In genomic region chr4:76950846-76951321, GRCh38 we compare ENCODE assay signal across 8 cellular contexts. TPM values are rescaled to one million over a fixed set of nuclear protein-coding genes. Genes with fewer than 3 reads are reported as not detected.
DNase-seq lines count a peak whose midpoint lies in the region; ATAC-seq, FAIRE-seq and TF ChIP-seq lines count a peak whose summit lies in the region.

No MANE protein-coding gene starts in this region.

- H3K4me1 ChIP-seq in CD8-positive, alpha-beta memory T cell (ENCODE audit: insufficient read depth, low read length) = peaks cover 6% of the 10 kb centered on the region
- H3K4me1 ChIP-seq in HEK293 (ENCODE audit: control insufficient read depth, insufficient read depth, low read length) = no peaks in the 10 kb centered on the region
- H3K4me1 ChIP-seq in endodermal cell (ENCODE audit: control insufficient read depth, insufficient read depth, low read length) = peaks cover 5% of the 10 kb centered on the region
- H3K4me1 ChIP-seq in mononuclear cell (ENCODE audit: insufficient read depth, low read length) = peaks cover 22% of the 10 kb centered on the region

- H3K4me2 ChIP-seq in SU-DHL-6 (ENCODE audit: low read depth, low read length, poor library complexity, severe bottlenecking) = peak overlapping the region; percentile 89

- peak overlapping the region; percentile 86 to 98 (median 91) for H3K4me3 Mint-ChIP-seq in CD8-positive, alpha-beta memory T cell
- peak overlapping the region; percentile 88 for H3K4me3 Mint-ChIP-seq in endodermal cell

- H3K4me3 ChIP-seq in CD8-positive, alpha-beta memory T cell (ENCODE audit: low read length) = peak overlapping the region; percentile 85
- H3K4me3 ChIP-seq in HEK293 (ENCODE audit: low read depth, low read length) = peak overlapping the region; percentile 71
- peak overlapping the region; percentile 75 for H3K4me3 ChIP-seq in SU-DHL-6 (ENCODE audit: insufficient read depth, low read length, poor library complexity, severe bottlenecking)
- H3K4me3 ChIP-seq in endodermal cell (ENCODE audit: low read length) = peak overlapping the region; percentile 88
- H3K4me3 ChIP-seq in mononuclear cell (ENCODE audit: low read length) = peak overlapping the region; percentile 62

- H3K27ac ChIP-seq in CD8-positive, alpha-beta memory T cell (ENCODE audit: low read depth, low read length) = peak overlapping the region; percentile 73
- H3K27ac ChIP-seq in HEK293 (ENCODE audit: extremely low read depth, low read depth, low read length) (peak overlapping the region; percentile 68; the same call in 1 of the 2 replicates), SU-DHL-6 (ENCODE audit: low read depth, low read length) (no peak overlapping the region), endodermal cell (ENCODE audit: low read depth, low read length) (peak overlapping the region; percentile 85)

- no peaks in the 10 kb centered on the region; the same call in 1 of the 2 replicates for H4K20me1 ChIP-seq in SU-DHL-6 (ENCODE audit: low read depth, low read length)

- ATAC-seq in HG03045 (IDR thresholded peaks at IDR 0.05; ENCODE audit: unreplicated experiment) = no peak
- ATAC-seq in GM19035 (IDR thresholded peaks at IDR 0.05; ENCODE audit: unreplicated experiment) = no peak

- H3F3A ChIP-seq in SU-DHL-6 (ENCODE audit: insufficient read depth) = no peaks in the 10 kb centered on the region

- peaks cover 53% of the 10 kb centered on the region for H3K79me2 ChIP-seq in SU-DHL-6 (ENCODE audit: insufficient read depth, low read length)

- TF ChIP-seq CTCF in HEK293 (tag by site-specific recombination; IDR thresholded peaks at IDR 0.05) (no peak), SU-DHL-6 (IDR thresholded peaks at IDR 0.05; ENCODE audit: insufficient read depth, low read length, poor library complexity, severe bottlenecking) (no peak), endodermal cell (conservative IDR thresholded peaks at IDR 0.05) (no peak)

- no peaks in the 10 kb centered on the region for H3K9me2 ChIP-seq in SU-DHL-6 (replicated peaks; ENCODE audit: insufficient read depth, low read length)

- H3K27me3 Mint-ChIP-seq in CD8-positive, alpha-beta memory T cell = no peaks in the 10 kb centered on the region
- H3K27me3 Mint-ChIP-seq in endodermal cell (ENCODE audit: insufficient read depth) = peaks cover 10% of the 10 kb centered on the region

- peak in 2 of 5 donors; percentile 7 to 46 for DNase-seq in CD8-positive, alpha-beta memory T cell
- DNase-seq in endodermal cell (no peak), urothelium cell line (ENCODE audit: low spot score) (peak; percentile 40)

- POLR2A ChIA-PET in CD8-positive, alpha-beta memory T cell (lab: Charles Lee) = interaction anchor here (1.9 kb wide), 1 partner anchor 43 kb away, joined by 6 read pairs; no protein-coding TSS in a partner anchor
- POLR2A ChIA-PET in HEK293 (lab: Yijun Ruan, JAX) = interaction anchor here (0.8 kb wide), 1 partner anchor 504 kb away, joined by 3 read pairs; no protein-coding TSS in a partner anchor

- H3K9ac ChIP-seq in SU-DHL-6 (ENCODE audit: low read length) (peak overlapping the region; percentile 75), endodermal cell (ENCODE audit: extremely low read depth, low read length, poor library complexity, severe bottlenecking) (peak overlapping the region; percentile 75)

- peak overlapping the region in 7 of 8 donors; percentile 14 to 89 (median 70) for H3K27ac Mint-ChIP-seq in CD8-positive, alpha-beta memory T cell
- H3K27ac Mint-ChIP-seq in endodermal cell = peak overlapping the region; percentile 76

- no peaks in the 10 kb centered on the region for H3K36me3 ChIP-seq in CD8-positive, alpha-beta memory T cell (ENCODE audit: insufficient read depth, low read length)
- no peaks in the 10 kb centered on the region; a peak in 1 of 3 replicates for H3K36me3 ChIP-seq in HEK293 (ENCODE audit: control insufficient read depth in 2 of 2, insufficient read depth in 1 of 2, low read length in 2 of 2)
- H3K36me3 ChIP-seq in SU-DHL-6 (ENCODE audit: low read length) = no peaks in the 10 kb centered on the region
- no peaks in the 10 kb centered on the region for H3K36me3 ChIP-seq in endodermal cell (ENCODE audit: control insufficient read depth, insufficient read depth, low read length)

- peaks cover 20 to 33% (median 22%) of the 10 kb centered on the region in 3 donors for H3K4me1 Mint-ChIP-seq in CD8-positive, alpha-beta memory T cell
- H3K4me1 Mint-ChIP-seq in endodermal cell = peaks cover 32% of the 10 kb centered on the region

- peak overlapping the region; percentile 59 for H2AFZ ChIP-seq in SU-DHL-6 (ENCODE audit: low read depth, low read length, severe bottlenecking)

- CTCF ChIA-PET in CD8-positive, alpha-beta memory T cell (lab: Charles Lee) = interaction anchor here (1.1 to 1.5 kb wide), 2 partner anchors 20 to 103 kb away, joined by 3 read pairs; no protein-coding TSS in a partner anchor
- CTCF ChIA-PET in HEK293 (lab: Yijun Ruan, JAX) = no interaction called here

- no peaks in the 10 kb centered on the region for H3K9me3 ChIP-seq in CD8-positive, alpha-beta memory T cell (ENCODE audit: low read length)
- H3K9me3 ChIP-seq in HEK293 (ENCODE audit: control insufficient read depth, insufficient read depth, low read depth, low read length) (no peaks in the 10 kb centered on the region), SU-DHL-6 (ENCODE audit: insufficient read depth, low read length) (no peaks in the 10 kb centered on the region), endodermal cell (ENCODE audit: control insufficient read depth, low read length) (no peaks in the 10 kb centered on the region), mononuclear cell (ENCODE audit: low read depth, low read length) (no peaks in the 10 kb centered on the region)

- WGBS in endodermal cell (ENCODE audit: insufficient coverage in 1 of 2, insufficient read length in 1 of 2), 2 experiments = 0 to 1% methylated on average over 16 to 25 of the region's 25 CpGs

- H3K36me3 Mint-ChIP-seq in CD8-positive, alpha-beta memory T cell = peaks cover 0 to 8% (median 6%) of the 10 kb centered on the region in 3 donors
- peaks cover 3% of the 10 kb centered on the region for H3K36me3 Mint-ChIP-seq in endodermal cell (ENCODE audit: low read depth)

- no peaks in the 10 kb centered on the region for H3K9me3 Mint-ChIP-seq in CD8-positive, alpha-beta memory T cell
- no peaks in the 10 kb centered on the region for H3K9me3 Mint-ChIP-seq in endodermal cell

- H3K27me3 ChIP-seq in CD8-positive, alpha-beta memory T cell (ENCODE audit: insufficient read depth, low read length, poor library complexity, severe bottlenecking) = no peaks in the 10 kb centered on the region
- H3K27me3 ChIP-seq in SU-DHL-6 (ENCODE audit: low read length) = no peaks in the 10 kb centered on the region
- H3K27me3 ChIP-seq in endodermal cell (ENCODE audit: control insufficient read depth, insufficient read depth, low read length, poor library complexity, severe bottlenecking) = no peaks in the 10 kb centered on the region
- H3K27me3 ChIP-seq in mononuclear cell (ENCODE audit: insufficient read depth, low read length) = no peaks in the 10 kb centered on the region

- no peak for FAIRE-seq in urothelium cell line (lab: Jason Lieb, UNC)

TF ChIP-seq in HEK293, 187 proteins besides CTCF, POLR2A, EP300 and RAD21 (continues in another document):
- no peak for TF ChIP-seq ZSCAN23 (tag by site-specific recombination; IDR thresholded peaks at IDR 0.05)
- TF ChIP-seq, protein P1, sequence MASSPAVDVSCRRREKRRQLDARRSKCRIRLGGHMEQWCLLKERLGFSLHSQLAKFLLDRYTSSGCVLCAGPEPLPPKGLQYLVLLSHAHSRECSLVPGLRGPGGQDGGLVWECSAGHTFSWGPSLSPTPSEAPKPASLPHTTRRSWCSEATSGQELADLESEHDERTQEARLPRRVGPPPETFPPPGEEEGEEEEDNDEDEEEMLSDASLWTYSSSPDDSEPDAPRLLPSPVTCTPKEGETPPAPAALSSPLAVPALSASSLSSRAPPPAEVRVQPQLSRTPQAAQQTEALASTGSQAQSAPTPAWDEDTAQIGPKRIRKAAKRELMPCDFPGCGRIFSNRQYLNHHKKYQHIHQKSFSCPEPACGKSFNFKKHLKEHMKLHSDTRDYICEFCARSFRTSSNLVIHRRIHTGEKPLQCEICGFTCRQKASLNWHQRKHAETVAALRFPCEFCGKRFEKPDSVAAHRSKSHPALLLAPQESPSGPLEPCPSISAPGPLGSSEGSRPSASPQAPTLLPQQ (tag by site-specific recombination; IDR thresholded peaks at IDR 0.05) = peak; percentile 79
- TF ChIP-seq ZNF292 (tag by site-specific recombination; IDR thresholded peaks at IDR 0.05; ENCODE audit: borderline replicate concordance, low read depth) = no peak
- TF ChIP-seq ZNF335 (tag by site-specific recombination; conservative IDR thresholded peaks at IDR 0.05) = no peak
- TF ChIP-seq ZFP69B (tag by site-specific recombination; IDR thresholded peaks at IDR 0.05) = peak; percentile 64
- TF ChIP-seq ZBTB48 (tag by site-specific recombination; IDR thresholded peaks at IDR 0.05) = no peak
- TF ChIP-seq SP3 (tag by site-specific recombination; IDR thresholded peaks at IDR 0.05) = 0 out of 2 replicates have a peak, but pooled peaks have one; percentile 45
- TF ChIP-seq ZBTB17 (tag by site-specific recombination; IDR thresholded peaks at IDR 0.05) = peak; percentile 80
- peak; percentile 96 for TF ChIP-seq ZNF341 (tag by site-specific recombination; IDR thresholded peaks at IDR 0.05; ENCODE audit: low read depth)
- peak; percentile 94 for TF ChIP-seq PRDM1 (tag by site-specific recombination; IDR thresholded peaks at IDR 0.05)
- no peak for TF ChIP-seq ZSCAN5A (tag by site-specific recombination; IDR thresholded peaks at IDR 0.05)

RNA-seq across cellular contexts. Expression of gene SEPTIN11, which starts 1.3 kb away (rescaled TPM):
- total RNA-seq in CD8-positive, alpha-beta memory T cell = 10 to 100 TPM; 54.3 to 56.8 TPM
- polyA plus RNA-seq in CD8-positive, alpha-beta memory T cell = 34.8 TPM
- total RNA-seq in endodermal cell (100 to 1,000 TPM; 102 to 116 TPM), mononuclear cell (21.7 TPM)
- polyA plus RNA-seq in endodermal cell (2013, experiment 1 of 2) = 130 TPM
- 129 TPM for polyA plus RNA-seq in endodermal cell (2013, experiment 2 of 2)

RNA-seq across cellular contexts. Expression of gene SOWAHB, which starts 52.9 kb away (rescaled TPM):
- not detected for total RNA-seq in CD8-positive, alpha-beta memory T cell
- polyA plus RNA-seq in CD8-positive, alpha-beta memory T cell = not detected
- 1 to 10 TPM; 1.2 to 2.6 TPM for total RNA-seq in endodermal cell
- polyA plus RNA-seq in endodermal cell (2013, experiment 1 of 2) = 0.50 TPM
- 0.46 TPM for polyA plus RNA-seq in endodermal cell (2013, experiment 2 of 2)
- not detected for total RNA-seq in mononuclear cell
